ENCODE assay signal across 8 cellular contexts in the genomic region with DNA sequence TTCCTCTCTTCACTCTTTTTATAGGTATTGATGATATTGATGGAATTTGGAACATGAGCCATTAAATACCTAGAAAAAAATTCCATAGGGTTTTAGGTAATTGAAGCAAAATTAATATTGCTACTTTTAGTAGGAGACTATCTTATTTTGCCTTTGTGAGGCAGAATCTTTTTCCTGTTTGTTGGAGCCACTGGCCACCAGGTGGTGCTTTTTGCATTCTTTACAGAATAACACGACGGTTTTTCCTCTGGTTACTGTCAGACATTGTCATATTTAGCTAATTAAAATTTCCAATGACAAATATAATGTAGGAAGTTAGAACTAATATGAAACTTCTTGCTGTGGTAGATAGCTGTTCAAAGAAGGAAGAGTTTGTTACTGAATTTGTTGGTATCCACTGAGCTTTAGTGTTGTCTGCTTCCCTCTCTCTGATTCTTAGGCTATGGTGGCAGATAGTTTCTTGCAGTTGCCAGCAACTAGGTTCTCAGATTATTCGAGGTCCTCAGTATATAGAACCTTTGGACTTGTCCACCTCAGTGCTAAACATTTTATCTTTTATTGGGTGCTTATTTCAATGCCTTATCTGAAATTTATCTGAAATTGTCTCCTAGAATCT. TPM values are rescaled to one million over a fixed set of nuclear protein-coding genes. Genes with fewer than 3 reads are reported as not detected.
DNase-seq lines count a peak whose midpoint lies in the region; ATAC-seq and TF ChIP-seq lines count a peak whose summit lies in the region.

No MANE protein-coding gene starts in this region.

- TF ChIP-seq POLR2A in gastroesophageal sphincter (IDR thresholded peaks at IDR 0.05): no peak

- peak; percentile 51 for ATAC-seq in HG02938 (IDR thresholded peaks at IDR 0.05; ENCODE audit: unreplicated experiment)
- ATAC-seq in gastroesophageal sphincter: no peak

- H3K27ac ChIP-seq in 22Rv1 (no peak overlapping the region), gastroesophageal sphincter (no peak overlapping the region)

- H3K9me3 ChIP-seq in gastroesophageal sphincter: no peaks in the 10 kb centered on the region

- DNase-seq in GM03348 (ENCODE audit: low spot score) (peak; percentile 57), NOMO-1 treated with dmso at 0.1 percent for 144 hours (lab: John Stamatoyannopoulos, UW; ENCODE audit: unreplicated experiment) (peak; percentile 5), putamen (ENCODE audit: low spot score) (peak; percentile 27), NCI-H446 treated with DMSO at 0.1 percent for 48 hours (lab: John Stamatoyannopoulos, UW) (no peak)
- peak; percentile 74 for DNase-seq in activated effector memory CD4-positive, alpha-beta T cell treated with anti-CD3 and anti-CD28 coated beads, Interleukin-2, amount 50 U/mL, for 16 hours

- no peak overlapping the region for H3K4me3 ChIP-seq in gastroesophageal sphincter

- no peaks in the 10 kb centered on the region for H3K27me3 ChIP-seq in gastroesophageal sphincter

- peaks cover 0 to 56% of the 10 kb centered on the region in 2 donors for H3K36me3 ChIP-seq in gastroesophageal sphincter

- H3K4me1 ChIP-seq in gastroesophageal sphincter: peaks cover 0 to 17% (median 0%) of the 10 kb centered on the region in 3 donors

- peak; percentile 93 for TF ChIP-seq CTCF in 22Rv1 (IDR thresholded peaks at IDR 0.05)
- peak; percentile 56 to 67 (median 63) for TF ChIP-seq CTCF in gastroesophageal sphincter (IDR thresholded peaks at IDR 0.05)

- 9 to 26% methylated on average over 3 of the region's 3 CpGs for WGBS in gastroesophageal sphincter (ENCODE audit: low coverage in 1 of 2), 2 donors

- TF ChIP-seq EP300 in gastroesophageal sphincter (IDR thresholded peaks at IDR 0.05): no peak

RNA-seq across cellular contexts. Expression of gene RAB21, which starts 25.7 kb away (rescaled TPM):
- total RNA-seq in gastroesophageal sphincter: 10 to 100 TPM; 31.9 to 85.1 (median 45.8) TPM

RNA-seq across cellular contexts. Expression of gene TBC1D15, which starts 59.2 kb away (rescaled TPM):
- 10 to 100 TPM; 20.0 to 45.8 (median 34.1) TPM for total RNA-seq in gastroesophageal sphincter
